10 cellular contexts compared by ENCODE assay signal in the genomic region with DNA sequence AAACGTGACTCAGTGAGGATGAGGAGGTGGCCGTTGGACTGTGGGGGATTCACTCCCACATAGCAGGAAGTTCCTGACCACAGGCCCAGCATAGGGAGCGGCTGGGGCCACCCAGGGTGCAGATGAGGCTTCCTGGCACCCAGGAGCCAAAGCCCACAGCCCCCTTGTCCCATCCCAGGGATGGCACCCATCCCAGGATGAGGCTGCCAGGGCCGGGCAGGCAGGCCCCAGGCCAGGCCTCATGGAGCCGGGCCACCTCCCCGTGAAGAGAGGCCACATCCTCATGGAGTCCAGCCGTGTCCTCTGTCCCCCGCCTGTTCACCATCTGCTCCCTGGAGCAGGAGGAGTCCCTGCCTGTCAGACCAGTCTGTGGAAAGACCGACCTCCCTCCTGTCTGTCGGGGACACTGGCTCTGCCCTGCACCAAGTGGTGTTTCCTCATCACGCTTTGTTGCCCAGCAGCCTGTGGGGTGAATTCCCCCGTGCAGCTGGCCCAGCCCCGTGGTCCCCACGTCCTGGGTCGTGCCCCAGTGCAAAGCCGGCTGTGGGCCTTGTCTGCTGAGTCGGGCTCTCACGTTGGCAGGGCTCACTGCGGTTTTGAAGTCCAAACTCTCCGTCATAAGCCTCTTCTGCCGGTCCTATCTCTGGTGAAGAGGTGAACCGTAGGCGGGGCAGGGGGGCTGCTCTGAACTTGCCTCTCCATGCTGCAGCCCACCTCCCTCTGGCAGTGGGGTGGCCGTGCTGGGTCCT. TPM values are rescaled to one million over a fixed set of nuclear protein-coding genes. Genes with fewer than 3 reads are reported as not detected.
A peak's percentile ranks its signal among the peaks of the same experiment; 100 is the strongest.
DNase-seq lines count a peak whose midpoint lies in the region; ATAC-seq and TF ChIP-seq lines count a peak whose summit lies in the region.
"Had no signal": no experiment of that assay in that cellular context is flagged by ENCODE, and none has a peak within 500 bp of the region (broad histone marks: within the 10 kb centered on the region; RNA-seq: fewer than 3 reads in every experiment).

No MANE protein-coding gene starts in this region.

- H3K27me3 Mint-ChIP-seq in activated CD8-positive, alpha-beta T cell treated with anti-CD3 and anti-CD28 coated beads, Interleukin-2, amount 10 ng/mL, durations not matched to agents 7 days and 5 days (ENCODE audit: low read depth) = no peaks in the 10 kb centered on the region
- H3K27me3 Mint-ChIP-seq: activated naive CD4-positive, alpha-beta T cell treated with anti-CD3 and anti-CD28 coated beads, Interleukin-2, amount 50 U/mL, for 24 hours had no signal

- no peak overlapping the region for H2AFZ ChIP-seq in Karpas-422 (ENCODE audit: low read length)

- no peak overlapping the region for H3K9ac ChIP-seq in Karpas-422 (ENCODE audit: low read length)

- POLR2A ChIA-PET in activated CD8-positive, alpha-beta T cell treated with anti-CD3 and anti-CD28 coated beads, Interleukin-2, amount 10 ng/mL, durations not matched to agents 7 days and 5 days (lab: Charles Lee) = no interaction called here

- no peaks in the 10 kb centered on the region for H3K79me2 ChIP-seq in Karpas-422 (ENCODE audit: low read length)

- H3K4me3 ChIP-seq in Karpas-422 (ENCODE audit: low read length) = no peak overlapping the region
- H3K4me3 ChIP-seq: esophagus muscularis mucosa, suprapubic skin had no signal

- H3K27ac ChIP-seq in Karpas-422 (ENCODE audit: low read length) = no peak overlapping the region
- H3K27ac ChIP-seq: esophagus muscularis mucosa, suprapubic skin had no signal

- H3K27ac Mint-ChIP-seq in activated CD8-positive, alpha-beta T cell treated with anti-CD3 and anti-CD28 coated beads, Interleukin-2, amount 10 ng/mL, durations not matched to agents 7 days and 5 days = no peak overlapping the region
- H3K27ac Mint-ChIP-seq: activated naive CD4-positive, alpha-beta T cell treated with anti-CD3 and anti-CD28 coated beads, Interleukin-2, amount 50 U/mL, for 24 hours had no signal

- peaks cover 5% of the 10 kb centered on the region for H3K4me1 Mint-ChIP-seq in activated CD8-positive, alpha-beta T cell treated with anti-CD3 and anti-CD28 coated beads, Interleukin-2, amount 10 ng/mL, durations not matched to agents 7 days and 5 days (ENCODE audit: low read depth)
- H3K4me1 Mint-ChIP-seq: activated naive CD4-positive, alpha-beta T cell treated with anti-CD3 and anti-CD28 coated beads, Interleukin-2, amount 50 U/mL, for 24 hours had no signal

- H3K9me2 ChIP-seq in Karpas-422 (replicated peaks; ENCODE audit: insufficient read depth, low read length) = no peaks in the 10 kb centered on the region

- no peak overlapping the region for H3K4me2 ChIP-seq in Karpas-422 (ENCODE audit: low read depth, low read length, poor library complexity, severe bottlenecking)

- CTCF ChIA-PET in activated CD8-positive, alpha-beta T cell treated with anti-CD3 and anti-CD28 coated beads, Interleukin-2, amount 10 ng/mL, durations not matched to agents 7 days and 5 days (lab: Charles Lee) = no interaction called here

- ATAC-seq in activated CD8-positive, alpha-beta T cell treated with anti-CD3 and anti-CD28 coated beads, Interleukin-2, amount 10 ng/mL, durations not matched to agents 7 days and 5 days = peak; percentile 30
- ATAC-seq in GM21528 (IDR thresholded peaks at IDR 0.05; ENCODE audit: low FRiP score, unreplicated experiment) = no peak

- H3K36me3 ChIP-seq in Karpas-422 (ENCODE audit: insufficient read depth, low read length) = no peaks in the 10 kb centered on the region
- H3K36me3 ChIP-seq: esophagus muscularis mucosa, suprapubic skin had no signal

- no peak overlapping the region for H3K4me3 Mint-ChIP-seq in activated CD8-positive, alpha-beta T cell treated with anti-CD3 and anti-CD28 coated beads, Interleukin-2, amount 10 ng/mL, durations not matched to agents 7 days and 5 days
- H3K4me3 Mint-ChIP-seq: activated naive CD4-positive, alpha-beta T cell treated with anti-CD3 and anti-CD28 coated beads, Interleukin-2, amount 50 U/mL, for 24 hours had no signal

- H3K9me3 ChIP-seq in Karpas-422 (ENCODE audit: low read length) = no peaks in the 10 kb centered on the region
- H3K9me3 ChIP-seq: esophagus muscularis mucosa, suprapubic skin had no signal

- in situ Hi-C loops in KBM-7 (cut with MboI; ENCODE audit: low pct_unique_long_range_greater_than_20kb, low sequenced_read_pairs) = no loop called here

- H3K9me3 Mint-ChIP-seq in activated CD8-positive, alpha-beta T cell treated with anti-CD3 and anti-CD28 coated beads, Interleukin-2, amount 10 ng/mL, durations not matched to agents 7 days and 5 days (ENCODE audit: insufficient read depth) = no peaks in the 10 kb centered on the region
- H3K9me3 Mint-ChIP-seq: activated naive CD4-positive, alpha-beta T cell treated with anti-CD3 and anti-CD28 coated beads, Interleukin-2, amount 50 U/mL, for 24 hours had no signal

- DNase-seq in GM10266 (ENCODE audit: extremely low spot score) (peak; percentile 57), KBM-7 (peak; percentile 49), retina (peak; percentile 45), NCI-H446 treated with DMSO at 0.1 percent for 48 hours (lab: John Stamatoyannopoulos, UW) (no peak), Karpas-422 (no peak)
- DNase-seq in activated CD8-positive, alpha-beta T cell treated with anti-CD3 and anti-CD28 coated beads, Interleukin-2, amount 10 ng/mL, durations not matched to agents 7 days and 5 days = no peak

- no peaks in the 10 kb centered on the region for H4K20me1 ChIP-seq in Karpas-422 (ENCODE audit: insufficient read depth, low read depth, low read length)

- no peaks in the 10 kb centered on the region for H3K36me3 Mint-ChIP-seq in activated CD8-positive, alpha-beta T cell treated with anti-CD3 and anti-CD28 coated beads, Interleukin-2, amount 10 ng/mL, durations not matched to agents 7 days and 5 days (ENCODE audit: low read depth)
- H3K36me3 Mint-ChIP-seq: activated naive CD4-positive, alpha-beta T cell treated with anti-CD3 and anti-CD28 coated beads, Interleukin-2, amount 50 U/mL, for 24 hours had no signal

- no peak for TF ChIP-seq CTCF in GM10266 (IDR thresholded peaks at IDR 0.05; ENCODE audit: control insufficient read depth, insufficient read depth, low read depth, missing control alignments)

- H3K27me3 ChIP-seq in Karpas-422 (ENCODE audit: low read length) = no peaks in the 10 kb centered on the region

- H3K4me1 ChIP-seq in Karpas-422 (ENCODE audit: low read length) = peaks cover 12% of the 10 kb centered on the region

RNA-seq across cellular contexts. Expression of a gene that starts 24.5 kb away (rescaled TPM):
- total RNA-seq in activated CD8-positive, alpha-beta T cell treated with anti-CD3 and anti-CD28 coated beads, Interleukin-2, amount 10 ng/mL, durations not matched to agents 7 days and 5 days = not detected
- not detected in 2 replicates for total RNA-seq in Karpas-422 (2014; rRNA removed; shearing (Covaris generic); ENCODE audit: low replicate concordance)

RNA-seq across cellular contexts. Expression of a gene that starts 41.7 kb away (rescaled TPM):
- 10 to 100 TPM; 17.1 to 20.6 TPM for total RNA-seq in activated CD8-positive, alpha-beta T cell treated with anti-CD3 and anti-CD28 coated beads, Interleukin-2, amount 10 ng/mL, durations not matched to agents 7 days and 5 days
- total RNA-seq in Karpas-422 (2014; rRNA removed; shearing (Covaris generic); ENCODE audit: low replicate concordance) = 2.8 and 6.9 TPM in 2 replicates

Comparison
In these comparisons a context has a peak if more than half of its experiments do, and no peak if none do; other contexts are left out.
1. DNase-seq: peak in GM10266 (single experiment), KBM-7 (single experiment) and retina (single experiment); none in activated CD8-positive, alpha-beta T cell treated with anti-CD3 and anti-CD28 coated beads, Interleukin-2, amount 10 ng/mL, durations not matched to agents 7 days and 5 days (single experiment), NCI-H446 treated with DMSO at 0.1 percent for 48 hours (single experiment) and Karpas-422 (single experiment).